In the genomic region with DNA sequence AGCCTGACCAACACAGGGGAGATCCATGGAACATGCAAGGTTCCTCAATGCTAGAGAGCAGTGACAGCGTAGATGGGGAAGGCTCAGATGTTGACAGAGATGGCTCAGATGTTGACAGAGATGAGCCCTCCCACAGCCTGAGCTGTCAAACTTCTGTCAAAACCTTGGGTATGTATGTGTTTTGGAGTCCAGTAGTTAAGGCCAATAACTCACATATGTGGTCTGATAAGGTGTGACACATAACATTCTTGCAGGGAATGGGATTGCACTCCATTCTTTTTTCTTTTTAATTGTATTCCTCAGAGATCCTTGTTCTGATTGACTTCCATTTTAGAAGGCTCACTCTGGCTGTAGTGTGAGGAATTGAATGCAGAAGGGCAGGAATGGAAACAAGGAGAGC, we compare ENCODE assay signal across 27 cellular contexts.
A peak's percentile ranks its signal among the peaks of the same experiment; 100 is the strongest.
DNase-seq lines count a peak whose midpoint lies in the region; ATAC-seq, FAIRE-seq and TF ChIP-seq lines count a peak whose summit lies in the region.
"Had no signal": no experiment of that assay in that cellular context is flagged by ENCODE, and none has a peak within 500 bp of the region (broad histone marks: within the 10 kb centered on the region; RNA-seq: fewer than 3 reads in every experiment).

No MANE protein-coding gene starts in this region.

- intact Hi-C loops in K562 (cut with micrococcal nuclease) (no loop called here), upper lobe of right lung (cut with DNase I) (no loop called here), psoas muscle (cut with DNase I) (no loop called here)

- no peak; the same call in 1 of the 2 replicates for TF ChIP-seq EP300 in K562 (IDR thresholded peaks at IDR 0.05; ENCODE audit: low read length)

- H4K20me1 ChIP-seq in K562 (replicated peaks; ENCODE audit: control insufficient read depth, insufficient read depth, low read length), result no peaks in the 10 kb centered on the region
- H4K20me1 ChIP-seq: BLaER1 had no signal

- no TSS peak for BruUV-seq in K562 (replicated peaks; lab: Mats Ljungman, UMichigan)

- H3K4me1 ChIP-seq in K562 (replicated peaks in 1 of 2; ENCODE audit: control insufficient read depth in 2 of 2, insufficient read depth in 2 of 2, low read length in 2 of 2) (no peaks in the 10 kb centered on the region; a peak in 1 of 5 replicates), parathyroid adenoma (peaks cover 52% of the 10 kb centered on the region), upper lobe of right lung (no peaks in the 10 kb centered on the region), psoas muscle (no peaks in the 10 kb centered on the region)
- H3K4me1 ChIP-seq: BE2C had no signal

- TF ChIP-seq POLR2A in GM12891 (IDR thresholded peaks at IDR 0.05; ENCODE audit: low read depth, low read length) (no peak), K562 (conservative IDR thresholded peaks at IDR 0.05) (no peak)

- DNase-seq in GM12891 (ENCODE audit: insufficient read length, low spot score), result no peak
- DNase-seq in K562 (ENCODE audit: extremely low read depth in 1 of 4, low spot score in 3 of 4), result peak in 1 of 4 experiments; percentile 29
- no peak for DNase-seq in upper lobe of right lung
- DNase-seq in stimulated activated CD8-positive, alpha-beta memory T cell treated with anti-CD3 and anti-CD28 coated beads, Interleukin-4, amount 100 ng/mL, for 48 hours, result no peak
- no peak for DNase-seq in psoas muscle
- DNase-seq in dedifferentiated amniotic fluid mesenchymal stem cell (ENCODE audit: extremely low spot score), result no peak
- no peak for DNase-seq in NCI-H2196 treated with DMSO at 0.1 percent for 48 hours (lab: John Stamatoyannopoulos, UW; ENCODE audit: unreplicated experiment)
- DNase-seq: 8988T; ACHN; BE2C; C1 segment of cervical spinal cord; CD4-positive, alpha-beta memory T cell; CD4-positive, CD25-positive, alpha-beta regulatory T cell; CD8-positive, alpha-beta memory T cell; COR-L47; DMS 273 treated with DMSO at 0.1 percent for 48 hours; DMS153; DMS53; DMS79; DND-41; EL; GDM1 had no signal

- peak; percentile 65; the same call in 2 of the 3 replicates for ATAC-seq in K562
- ATAC-seq in upper lobe of right lung, result peak; percentile 51
- no peak for ATAC-seq in psoas muscle
- ATAC-seq: GM12878 had no signal

- TF ChIP-seq RAD21 in K562 (CRISPR knock-in tag; conservative IDR thresholded peaks at IDR 0.05 in 1 of 2, IDR thresholded peaks at IDR 0.05 in 1 of 2), result no peak

- 7% methylated on average over 1 of the region's 1 CpG for WGBS in K562 (ENCODE audit: insufficient coverage, low coverage, missing lambda C conversion rate)
- 91 to 100% (median 92%) methylated on average over 1 of the region's 1 CpG for WGBS in psoas muscle, 3 donors

- no peak overlapping the region for H2AFZ ChIP-seq in K562 (ENCODE audit: low read depth, low read length)
- H2AFZ ChIP-seq in parathyroid adenoma, result peak overlapping the region; percentile 78

- H3K4me3 ChIP-seq in K562, result no peak overlapping the region
- no peak overlapping the region for H3K4me3 ChIP-seq in parathyroid adenoma (ENCODE audit: low read depth, low read length)
- H3K4me3 ChIP-seq in upper lobe of right lung, result no peak overlapping the region
- no peak overlapping the region for H3K4me3 ChIP-seq in psoas muscle
- H3K4me3 ChIP-seq: BLaER1, GM12878 had no signal

- no peaks in the 10 kb centered on the region for H3K36me3 ChIP-seq in K562 (ENCODE audit: control insufficient read depth, insufficient read depth, low read length)
- no peaks in the 10 kb centered on the region for H3K36me3 ChIP-seq in parathyroid adenoma (ENCODE audit: control insufficient read depth, insufficient read depth, low read length)
- no peaks in the 10 kb centered on the region for H3K36me3 ChIP-seq in upper lobe of right lung
- H3K36me3 ChIP-seq in psoas muscle (ENCODE audit: insufficient read depth in 1 of 2, low read depth in 1 of 2), result no peaks in the 10 kb centered on the region
- H3K36me3 ChIP-seq: BE2C, BLaER1 had no signal

- H3K27ac ChIP-seq in K562 (ENCODE audit: extremely low read depth, low read depth, low read length) (no peak overlapping the region), parathyroid adenoma (peak overlapping the region; percentile 50), upper lobe of right lung (no peak overlapping the region), psoas muscle (no peak overlapping the region)
- H3K27ac ChIP-seq: BLaER1 had no signal

- in situ Hi-C loops in K562 (cut with MboI), result loop anchor here (25.0 kb wide), 1 partner anchor 356 kb away; no protein-coding TSS in a partner anchor

- H3K9ac ChIP-seq in K562 (ENCODE audit: insufficient read depth in 1 of 2, low read depth in 2 of 2, low read length in 2 of 2), result no peak overlapping the region
- H3K9ac ChIP-seq in parathyroid adenoma, result no peak overlapping the region
- H3K9ac ChIP-seq: BLaER1 had no signal

- H3K79me2 ChIP-seq in K562 (ENCODE audit: control insufficient read depth, insufficient read depth, low read length), result no peaks in the 10 kb centered on the region
- no peaks in the 10 kb centered on the region for H3K79me2 ChIP-seq in parathyroid adenoma

- POLR2A ChIA-PET in K562 (lab: Yijun Ruan, JAX), result no interaction called here

- no peaks in the 10 kb centered on the region for H3K9me1 ChIP-seq in K562 (ENCODE audit: control insufficient read depth, insufficient read depth, low read length)

- H3K9me3 ChIP-seq in K562 (replicated peaks; ENCODE audit: control insufficient read depth, insufficient read depth, low read depth, low read length), result no peaks in the 10 kb centered on the region
- H3K9me3 ChIP-seq in parathyroid adenoma (ENCODE audit: control insufficient read depth, low read length), result no peaks in the 10 kb centered on the region
- H3K9me3 ChIP-seq in upper lobe of right lung, result no peaks in the 10 kb centered on the region
- no peaks in the 10 kb centered on the region for H3K9me3 ChIP-seq in psoas muscle
- H3K9me3 ChIP-seq: BE2C, BLaER1 had no signal

- H3K27me3 ChIP-seq in K562 (ENCODE audit: control insufficient read depth in 2 of 2, insufficient read depth in 2 of 2, low read length in 2 of 2), result peaks cover 0 to 8% of the 10 kb centered on the region in 2 experiments; a peak in 2 of 5 replicates
- H3K27me3 ChIP-seq in parathyroid adenoma (ENCODE audit: control insufficient read depth, insufficient read depth, low read length), result no peaks in the 10 kb centered on the region
- H3K27me3 ChIP-seq in upper lobe of right lung, result no peaks in the 10 kb centered on the region
- no peaks in the 10 kb centered on the region for H3K27me3 ChIP-seq in psoas muscle (ENCODE audit: insufficient read depth in 3 of 3, low read length in 2 of 3)
- H3K27me3 ChIP-seq: BE2C, BLaER1 had no signal

- TF ChIP-seq CTCF in K562 (IDR thresholded peaks at IDR 0.05 in 2 of 3, conservative IDR thresholded peaks at IDR 0.05 in 1 of 3; ENCODE audit: insufficient read depth in 2 of 3, low read depth in 1 of 3, low read length in 3 of 3), result no peak
- TF ChIP-seq CTCF in parathyroid adenoma (IDR thresholded peaks at IDR 0.05), result no peak
- TF ChIP-seq CTCF in upper lobe of right lung (IDR thresholded peaks at IDR 0.05), result no peak
- TF ChIP-seq CTCF in psoas muscle (IDR thresholded peaks at IDR 0.05), result no peak

- FAIRE-seq in GM12891 (lab: Jason Lieb, UNC), result peak; percentile 20
- no peak for FAIRE-seq in K562 (lab: Jason Lieb, UNC)
- FAIRE-seq: A204.1, GM12878, GM19239 had no signal

- CTCF ChIA-PET in K562 (lab: Yijun Ruan, JAX; ENCODE audit: low intra/inter-chr PET ratio), result no interaction called here

- no peak overlapping the region for H3K4me2 ChIP-seq in K562 (ENCODE audit: insufficient read depth, low read length)
- no peak overlapping the region for H3K4me2 ChIP-seq in parathyroid adenoma (ENCODE audit: low read length)
- H3K4me2 ChIP-seq: BLaER1 had no signal

TF ChIP-seq in GM12891, 5 proteins besides CTCF, POLR2A, EP300 and RAD21:
- no peak for TF ChIP-seq PAX5 (IDR thresholded peaks at IDR 0.05; ENCODE audit: insufficient read depth, low read length, severe bottlenecking)
- TF ChIP-seq POLR2AphosphoS5 (IDR thresholded peaks at IDR 0.05; ENCODE audit: low read depth, low read length), result no peak
- no peak for TF ChIP-seq SPI1 (IDR thresholded peaks at IDR 0.05; ENCODE audit: low read depth, low read length)
- TF ChIP-seq TAF1 (IDR thresholded peaks at IDR 0.05; ENCODE audit: low read depth, low read length), result no peak
- no peak for TF ChIP-seq POU2F2 (IDR thresholded peaks at IDR 0.05; ENCODE audit: low read depth, low read length)

TF ChIP-seq in K562, 482 proteins besides CTCF, POLR2A, EP300 and RAD21 (continues in another document):
- TF ChIP-seq, protein P1, sequence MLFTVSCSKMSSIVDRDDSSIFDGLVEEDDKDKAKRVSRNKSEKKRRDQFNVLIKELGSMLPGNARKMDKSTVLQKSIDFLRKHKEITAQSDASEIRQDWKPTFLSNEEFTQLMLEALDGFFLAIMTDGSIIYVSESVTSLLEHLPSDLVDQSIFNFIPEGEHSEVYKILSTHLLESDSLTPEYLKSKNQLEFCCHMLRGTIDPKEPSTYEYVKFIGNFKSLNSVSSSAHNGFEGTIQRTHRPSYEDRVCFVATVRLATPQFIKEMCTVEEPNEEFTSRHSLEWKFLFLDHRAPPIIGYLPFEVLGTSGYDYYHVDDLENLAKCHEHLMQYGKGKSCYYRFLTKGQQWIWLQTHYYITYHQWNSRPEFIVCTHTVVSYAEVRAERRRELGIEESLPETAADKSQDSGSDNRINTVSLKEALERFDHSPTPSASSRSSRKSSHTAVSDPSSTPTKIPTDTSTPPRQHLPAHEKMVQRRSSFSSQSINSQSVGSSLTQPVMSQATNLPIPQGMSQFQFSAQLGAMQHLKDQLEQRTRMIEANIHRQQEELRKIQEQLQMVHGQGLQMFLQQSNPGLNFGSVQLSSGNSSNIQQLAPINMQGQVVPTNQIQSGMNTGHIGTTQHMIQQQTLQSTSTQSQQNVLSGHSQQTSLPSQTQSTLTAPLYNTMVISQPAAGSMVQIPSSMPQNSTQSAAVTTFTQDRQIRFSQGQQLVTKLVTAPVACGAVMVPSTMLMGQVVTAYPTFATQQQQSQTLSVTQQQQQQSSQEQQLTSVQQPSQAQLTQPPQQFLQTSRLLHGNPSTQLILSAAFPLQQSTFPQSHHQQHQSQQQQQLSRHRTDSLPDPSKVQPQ (CRISPR knock-in tag; IDR thresholded peaks at IDR 0.05; ENCODE audit: borderline replicate concordance), result no peak
- TF ChIP-seq FOSL1 (tag; conservative IDR thresholded peaks at IDR 0.05), result peak; percentile 50
- TF ChIP-seq SRSF3 (IDR thresholded peaks at IDR 0.05; ENCODE audit: insufficient read depth, low read length), result no peak
- peak; percentile 36; the same call in 1 of the 2 replicates for TF ChIP-seq FOXA1 (IDR thresholded peaks at IDR 0.05; ENCODE audit: borderline replicate concordance)
- TF ChIP-seq CBFA2T2 (conservative IDR thresholded peaks at IDR 0.05), result peak; percentile 70
- TF ChIP-seq TCF3 (CRISPR knock-in tag; IDR thresholded peaks at IDR 0.05), result peak; percentile 76
- TF ChIP-seq KDM1A (IDR thresholded peaks at IDR 0.05), result peak in 1 of 2 experiments; percentile 39; a peak in 2 of 4 replicates
- TF ChIP-seq TAL1 (IDR thresholded peaks at IDR 0.05), result peak; percentile 43; the same call in 1 of the 2 replicates
- no peak for TF ChIP-seq SAP30 (IDR thresholded peaks at IDR 0.05; ENCODE audit: borderline replicate concordance, insufficient read depth, low read depth, low read length, poor library complexity, severe bottlenecking)

Comparison
In these comparisons a context has a peak if more than half of its experiments do, and no peak if none do; other contexts are left out.
1. ATAC-seq: peak in K562 (single experiment) and upper lobe of right lung (single experiment); none in psoas muscle (0 of 4).